8 cellular contexts compared by ENCODE assay signal in genomic region chr5:36070687-36071571, GRCh38. TPM values are rescaled to one million over a fixed set of nuclear protein-coding genes. Genes with fewer than 3 reads are reported as not detected.
DNase-seq lines count a peak whose midpoint lies in the region; ATAC-seq and TF ChIP-seq lines count a peak whose summit lies in the region.

No MANE protein-coding gene starts in this region.

- H3K9me3 ChIP-seq in breast epithelium: no peaks in the 10 kb centered on the region
- no peaks in the 10 kb centered on the region for H3K9me3 ChIP-seq in thoracic aorta
- no peaks in the 10 kb centered on the region for H3K9me3 ChIP-seq in esophagus squamous epithelium

- no peaks in the 10 kb centered on the region for H3K9me3 Mint-ChIP-seq in MCF 10A (ENCODE audit: unreplicated experiment)

- peak overlapping the region in 2 of 3 donors; percentile 36 to 51 for H3K4me3 ChIP-seq in breast epithelium
- H3K4me3 ChIP-seq in coronary artery: peak overlapping the region; percentile 30
- peak overlapping the region; percentile 34 for H3K4me3 ChIP-seq in thoracic aorta
- peak overlapping the region in 1 of 4 donors; percentile 44 for H3K4me3 ChIP-seq in esophagus squamous epithelium

- intact Hi-C loops in breast epithelium (cut with DNase I; ENCODE audit: low total_unique reads) (no loop called here), MCF 10A (cut with micrococcal nuclease) (loop anchor here (10.0 kb wide), 1 partner anchor 84 kb away; the partner anchor contains the start of genes LMBRD2 and SKP2), esophagus squamous epithelium (cut with DNase I) (no loop called here)

- H3K27me3 ChIP-seq in breast epithelium (peaks cover 0 to 16% of the 10 kb centered on the region in 2 donors), thoracic aorta (replicated peaks; ENCODE audit: insufficient read depth) (no peaks in the 10 kb centered on the region), esophagus squamous epithelium (peaks cover 0 to 21% (median 0%) of the 10 kb centered on the region in 4 donors)

- no peaks in the 10 kb centered on the region for H3K36me3 Mint-ChIP-seq in MCF 10A (ENCODE audit: insufficient read depth, unreplicated experiment)

- H3K36me3 ChIP-seq in breast epithelium (no peaks in the 10 kb centered on the region), thoracic aorta (no peaks in the 10 kb centered on the region), esophagus squamous epithelium (no peaks in the 10 kb centered on the region)

- H3K4me1 ChIP-seq in breast epithelium: no peaks in the 10 kb centered on the region
- no peaks in the 10 kb centered on the region for H3K4me1 ChIP-seq in thoracic aorta (ENCODE audit: control insufficient read depth in 1 of 2, low read depth in 2 of 2)
- H3K4me1 ChIP-seq in esophagus squamous epithelium: no peaks in the 10 kb centered on the region

- no peak overlapping the region for H3K4me3 Mint-ChIP-seq in MCF 10A (ENCODE audit: unreplicated experiment)

- 41 to 47% methylated on average over 9 of the region's 9 CpGs for WGBS in esophagus squamous epithelium, 2 donors

- no peak overlapping the region for H3K27ac Mint-ChIP-seq in MCF 10A (ENCODE audit: low read depth, unreplicated experiment)

- BruUV-seq in MCF 10A (replicated peaks; lab: Mats Ljungman, UMichigan): no TSS peak

- CTCF ChIA-PET in MCF 10A (lab: Yijun Ruan, JAX): interaction anchor here (0.7 to 1.8 kb wide), 2 partner anchors 8 to 14 kb away, joined by 3 to 13 read pairs; no protein-coding TSS in a partner anchor

- H3K4me1 Mint-ChIP-seq in MCF 10A (ENCODE audit: insufficient read depth, unreplicated experiment): no peaks in the 10 kb centered on the region

- TF ChIP-seq CTCF in breast epithelium (IDR thresholded peaks at IDR 0.05) (no peak), MCF 10A (IDR thresholded peaks at IDR 0.05; ENCODE audit: unreplicated experiment) (no peak), coronary artery (IDR thresholded peaks at IDR 0.05) (no peak), thoracic aorta (IDR thresholded peaks at IDR 0.05) (no peak), esophagus squamous epithelium (IDR thresholded peaks at IDR 0.05) (no peak)

- DNase-seq in breast epithelium (ENCODE audit: low spot score in 2 of 2) (no peak), MCF 10A (ENCODE audit: unreplicated experiment) (no peak), coronary artery (ENCODE audit: low spot score) (no peak), thoracic aorta (ENCODE audit: low spot score) (no peak), dedifferentiated amniotic fluid mesenchymal stem cell (ENCODE audit: extremely low spot score) (no peak), T1000 (lab: John Stamatoyannopoulos, UW) (no peak), esophagus squamous epithelium (lab: John Stamatoyannopoulos, UW) (no peak)

- TF ChIP-seq POLR2A in breast epithelium (IDR thresholded peaks at IDR 0.05) (no peak), esophagus squamous epithelium (IDR thresholded peaks at IDR 0.05) (no peak)

- peaks cover 28% of the 10 kb centered on the region for H3K27me3 Mint-ChIP-seq in MCF 10A (ENCODE audit: insufficient read depth, unreplicated experiment)

- POLR2A ChIA-PET in MCF 10A (lab: Yijun Ruan, JAX): no interaction called here

- H3K27ac ChIP-seq in breast epithelium (no peak overlapping the region), coronary artery (no peak overlapping the region), thoracic aorta (no peak overlapping the region), esophagus squamous epithelium (no peak overlapping the region)

- ATAC-seq in HG03460 (IDR thresholded peaks at IDR 0.05; ENCODE audit: unreplicated experiment) (peak; percentile 64), thoracic aorta (ENCODE audit: insufficient number of reproducible peaks, low FRiP score, low read depth) (no peak)

RNA-seq across cellular contexts. Expression of gene UGT3A2, which starts 4.2 kb away (rescaled TPM):
- not detected for total RNA-seq in breast epithelium
- total RNA-seq in MCF 10A (2022): not detected in 2 replicates
- not detected for total RNA-seq in thoracic aorta
- total RNA-seq in esophagus squamous epithelium: not detected
